ENCODE assay signal across 14 cellular contexts in genomic region chr5:167378894-167379723, GRCh38.
"Had no signal": no experiment of that assay in that cellular context is flagged by ENCODE, and none has a peak within 500 bp of the region (broad histone marks: within the 10 kb centered on the region; RNA-seq: fewer than 3 reads in every experiment).

No MANE protein-coding gene starts in this region.

- H2AFZ ChIP-seq: parathyroid adenoma had no signal

- H3K9ac ChIP-seq: parathyroid adenoma had no signal

- H3K4me3 ChIP-seq: upper lobe of left lung had no signal

- H3K27me3 ChIP-seq: upper lobe of left lung had no signal

- H3K9me3 ChIP-seq: upper lobe of left lung had no signal

- DNase-seq: activated CD4-positive, alpha-beta T cell treated with anti-CD3 and anti-CD28 coated beads for 48 hours; activated CD8-positive, alpha-beta memory T cell treated with anti-CD3 and anti-CD28 coated beads for 24 hours; activated naive CD4-positive, alpha-beta T cell treated with anti-CD3 and anti-CD28 coated beads for 36 hours; central memory CD4-positive, alpha-beta T cell; endodermal cell; immature natural killer cell; left cardiac atrium; stimulated activated naive B cell treated with anti-CD40 and anti-IgM and Interleukin-4, amounts not matched to agents 10 μg/mL and 1 μg/mL and 100 μg/mL, for 72 hours; substantia nigra; T-helper 9 cell; upper lobe of left lung had no signal

- H3K36me3 ChIP-seq: upper lobe of left lung had no signal

- H3K79me2 ChIP-seq: parathyroid adenoma had no signal

- H3K4me1 ChIP-seq: parathyroid adenoma, upper lobe of left lung had no signal

- H3K27ac ChIP-seq: parathyroid adenoma, upper lobe of left lung had no signal

- ATAC-seq: activated T-helper 17 cell treated with anti-CD3 and anti-CD28 coated beads, Interleukin-2, amount 50 U/mL, for 72 hours; esophagus mucosa; left cardiac atrium; stimulated activated naive B cell treated with anti-CD40 and anti-IgM and Interleukin-4, amounts not matched to agents 10 μg/mL and 1 μg/mL and 100 μg/mL, for 72 hours had no signal
